1 cellular context compared by ENCODE assay signal in the genomic region with DNA sequence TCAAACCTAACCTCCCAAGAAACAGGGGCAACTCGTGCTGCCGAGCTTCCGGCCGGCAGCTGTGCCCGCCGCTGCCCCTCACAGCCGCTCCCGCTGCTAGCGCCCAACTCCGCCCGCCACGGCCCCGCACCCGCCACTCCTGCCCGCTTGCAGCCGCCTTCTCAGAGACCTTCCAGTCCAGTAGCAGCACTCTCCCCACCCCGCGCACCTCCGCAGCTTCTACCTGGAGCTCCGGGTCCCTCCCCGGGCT.
A peak's percentile ranks its signal among the peaks of the same experiment; 100 is the strongest.
TF ChIP-seq lines count a peak whose summit lies in the region.

No MANE protein-coding gene starts in this region.

TF ChIP-seq in HepG2, 621 proteins besides CTCF, POLR2A, EP300 and RAD21 (continued from another document and continues in another):
- TF ChIP-seq PRDM15 (CRISPR knock-in tag; IDR thresholded peaks at IDR 0.05) (no peak), ZFY (CRISPR knock-in tag; IDR thresholded peaks at IDR 0.05) (peak; percentile 74), HNF4A (CRISPR knock-in tag; IDR thresholded peaks at IDR 0.05) (no peak; the same call in 1 of the 2 replicates), CHCHD3 (CRISPR knock-in tag; IDR thresholded peaks at IDR 0.05) (no peak), NFRKB (IDR thresholded peaks at IDR 0.05) (no peak), ZNF207 (IDR thresholded peaks at IDR 0.05; ENCODE audit: borderline replicate concordance) (no peak), ATF2 (CRISPR knock-in tag; IDR thresholded peaks at IDR 0.05) (no peak), MXD1 (CRISPR knock-in tag; IDR thresholded peaks at IDR 0.05) (no peak; the same call in none of the 2 replicates), ZNF891 (CRISPR knock-in tag; IDR thresholded peaks at IDR 0.05) (peak; percentile 96; the same call in 1 of the 2 replicates), JUNB (CRISPR knock-in tag; IDR thresholded peaks at IDR 0.05; ENCODE audit: borderline replicate concordance) (no peak), MTF2 (CRISPR knock-in tag; IDR thresholded peaks at IDR 0.05; ENCODE audit: borderline replicate concordance) (no peak), ZNF83 (CRISPR knock-in tag; IDR thresholded peaks at IDR 0.05; ENCODE audit: borderline replicate concordance) (no peak; the same call in 1 of the 2 replicates), ZNF253 (CRISPR knock-in tag; IDR thresholded peaks at IDR 0.05; ENCODE audit: borderline replicate concordance) (peak; percentile 80; the same call in 1 of the 2 replicates), FOXP1 (IDR thresholded peaks at IDR 0.05) (no peak), FOXP1 (CRISPR knock-in tag; IDR thresholded peaks at IDR 0.05) (no peak), SNAPC5 (CRISPR knock-in tag; IDR thresholded peaks at IDR 0.05; ENCODE audit: borderline replicate concordance) (no peak), ZNF101 (CRISPR knock-in tag; IDR thresholded peaks at IDR 0.05; ENCODE audit: borderline replicate concordance, low read depth) (no peak), HOXA5 (CRISPR knock-in tag; IDR thresholded peaks at IDR 0.05) (no peak), IRF1 (CRISPR knock-in tag; IDR thresholded peaks at IDR 0.05; ENCODE audit: low read depth) (no peak), ATAD3A (CRISPR knock-in tag; IDR thresholded peaks at IDR 0.05) (no peak), ZNF878 (CRISPR knock-in tag; IDR thresholded peaks at IDR 0.05) (no peak), THYN1 (CRISPR knock-in tag; IDR thresholded peaks at IDR 0.05; ENCODE audit: borderline replicate concordance, low read depth) (no peak), ZNF34 (CRISPR knock-in tag; IDR thresholded peaks at IDR 0.05; ENCODE audit: borderline replicate concordance) (no peak), ZNF790 (CRISPR knock-in tag; IDR thresholded peaks at IDR 0.05; ENCODE audit: borderline replicate concordance) (peak; percentile 80; the same call in 1 of the 2 replicates), NR2F1 (CRISPR knock-in tag; IDR thresholded peaks at IDR 0.05) (no peak), ZNF589 (CRISPR knock-in tag; conservative IDR thresholded peaks at IDR 0.05) (no peak), ZBTB20 (CRISPR knock-in tag; IDR thresholded peaks at IDR 0.05; ENCODE audit: borderline replicate concordance, low read depth) (peak; percentile 82), ZNF431 (CRISPR knock-in tag; IDR thresholded peaks at IDR 0.05; ENCODE audit: borderline replicate concordance, low read depth) (peak; percentile 95; the same call in 1 of the 2 replicates), FOXJ3 (CRISPR knock-in tag; IDR thresholded peaks at IDR 0.05; ENCODE audit: borderline replicate concordance) (no peak), ZNF343 (CRISPR knock-in tag; IDR thresholded peaks at IDR 0.05) (no peak), JUND (CRISPR knock-in tag; IDR thresholded peaks at IDR 0.05) (no peak), ZBTB26 (CRISPR knock-in tag; IDR thresholded peaks at IDR 0.05; ENCODE audit: borderline replicate concordance) (no peak), ZNF501 (CRISPR knock-in tag; IDR thresholded peaks at IDR 0.05) (no peak; the same call in 1 of the 2 replicates), FOXP4 (CRISPR knock-in tag; IDR thresholded peaks at IDR 0.05) (no peak), TOE1 (CRISPR knock-in tag; IDR thresholded peaks at IDR 0.05) (no peak; the same call in 1 of the 2 replicates)
- TF ChIP-seq, protein P1, sequence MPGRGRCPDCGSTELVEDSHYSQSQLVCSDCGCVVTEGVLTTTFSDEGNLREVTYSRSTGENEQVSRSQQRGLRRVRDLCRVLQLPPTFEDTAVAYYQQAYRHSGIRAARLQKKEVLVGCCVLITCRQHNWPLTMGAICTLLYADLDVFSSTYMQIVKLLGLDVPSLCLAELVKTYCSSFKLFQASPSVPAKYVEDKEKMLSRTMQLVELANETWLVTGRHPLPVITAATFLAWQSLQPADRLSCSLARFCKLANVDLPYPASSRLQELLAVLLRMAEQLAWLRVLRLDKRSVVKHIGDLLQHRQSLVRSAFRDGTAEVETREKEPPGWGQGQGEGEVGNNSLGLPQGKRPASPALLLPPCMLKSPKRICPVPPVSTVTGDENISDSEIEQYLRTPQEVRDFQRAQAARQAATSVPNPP (CRISPR knock-in tag; IDR thresholded peaks at IDR 0.05): peak; percentile 73; the same call in 1 of the 2 replicates
- TF ChIP-seq, protein P2, sequence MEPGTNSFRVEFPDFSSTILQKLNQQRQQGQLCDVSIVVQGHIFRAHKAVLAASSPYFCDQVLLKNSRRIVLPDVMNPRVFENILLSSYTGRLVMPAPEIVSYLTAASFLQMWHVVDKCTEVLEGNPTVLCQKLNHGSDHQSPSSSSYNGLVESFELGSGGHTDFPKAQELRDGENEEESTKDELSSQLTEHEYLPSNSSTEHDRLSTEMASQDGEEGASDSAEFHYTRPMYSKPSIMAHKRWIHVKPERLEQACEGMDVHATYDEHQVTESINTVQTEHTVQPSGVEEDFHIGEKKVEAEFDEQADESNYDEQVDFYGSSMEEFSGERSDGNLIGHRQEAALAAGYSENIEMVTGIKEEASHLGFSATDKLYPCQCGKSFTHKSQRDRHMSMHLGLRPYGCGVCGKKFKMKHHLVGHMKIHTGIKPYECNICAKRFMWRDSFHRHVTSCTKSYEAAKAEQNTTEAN (CRISPR knock-in tag; conservative IDR thresholded peaks at IDR 0.05): 0 out of 2 replicates have a peak, but pooled peaks have one; percentile 4
- TF ChIP-seq, protein P3, sequence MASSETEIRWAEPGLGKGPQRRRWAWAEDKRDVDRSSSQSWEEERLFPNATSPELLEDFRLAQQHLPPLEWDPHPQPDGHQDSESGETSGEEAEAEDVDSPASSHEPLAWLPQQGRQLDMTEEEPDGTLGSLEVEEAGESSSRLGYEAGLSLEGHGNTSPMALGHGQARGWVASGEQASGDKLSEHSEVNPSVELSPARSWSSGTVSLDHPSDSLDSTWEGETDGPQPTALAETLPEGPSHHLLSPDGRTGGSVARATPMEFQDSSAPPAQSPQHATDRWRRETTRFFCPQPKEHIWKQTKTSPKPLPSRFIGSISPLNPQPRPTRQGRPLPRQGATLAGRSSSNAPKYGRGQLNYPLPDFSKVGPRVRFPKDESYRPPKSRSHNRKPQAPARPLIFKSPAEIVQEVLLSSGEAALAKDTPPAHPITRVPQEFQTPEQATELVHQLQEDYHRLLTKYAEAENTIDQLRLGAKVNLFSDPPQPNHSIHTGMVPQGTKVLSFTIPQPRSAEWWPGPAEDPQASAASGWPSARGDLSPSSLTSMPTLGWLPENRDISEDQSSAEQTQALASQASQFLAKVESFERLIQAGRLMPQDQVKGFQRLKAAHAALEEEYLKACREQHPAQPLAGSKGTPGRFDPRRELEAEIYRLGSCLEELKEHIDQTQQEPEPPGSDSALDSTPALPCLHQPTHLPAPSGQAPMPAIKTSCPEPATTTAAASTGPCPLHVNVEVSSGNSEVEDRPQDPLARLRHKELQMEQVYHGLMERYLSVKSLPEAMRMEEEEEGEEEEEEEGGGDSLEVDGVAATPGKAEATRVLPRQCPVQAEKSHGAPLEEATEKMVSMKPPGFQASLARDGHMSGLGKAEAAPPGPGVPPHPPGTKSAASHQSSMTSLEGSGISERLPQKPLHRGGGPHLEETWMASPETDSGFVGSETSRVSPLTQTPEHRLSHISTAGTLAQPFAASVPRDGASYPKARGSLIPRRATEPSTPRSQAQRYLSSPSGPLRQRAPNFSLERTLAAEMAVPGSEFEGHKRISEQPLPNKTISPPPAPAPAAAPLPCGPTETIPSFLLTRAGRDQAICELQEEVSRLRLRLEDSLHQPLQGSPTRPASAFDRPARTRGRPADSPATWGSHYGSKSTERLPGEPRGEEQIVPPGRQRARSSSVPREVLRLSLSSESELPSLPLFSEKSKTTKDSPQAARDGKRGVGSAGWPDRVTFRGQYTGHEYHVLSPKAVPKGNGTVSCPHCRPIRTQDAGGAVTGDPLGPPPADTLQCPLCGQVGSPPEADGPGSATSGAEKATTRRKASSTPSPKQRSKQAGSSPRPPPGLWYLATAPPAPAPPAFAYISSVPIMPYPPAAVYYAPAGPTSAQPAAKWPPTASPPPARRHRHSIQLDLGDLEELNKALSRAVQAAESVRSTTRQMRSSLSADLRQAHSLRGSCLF (CRISPR knock-in tag; IDR thresholded peaks at IDR 0.05; ENCODE audit: borderline replicate concordance): no peak
- TF ChIP-seq, protein P4, sequence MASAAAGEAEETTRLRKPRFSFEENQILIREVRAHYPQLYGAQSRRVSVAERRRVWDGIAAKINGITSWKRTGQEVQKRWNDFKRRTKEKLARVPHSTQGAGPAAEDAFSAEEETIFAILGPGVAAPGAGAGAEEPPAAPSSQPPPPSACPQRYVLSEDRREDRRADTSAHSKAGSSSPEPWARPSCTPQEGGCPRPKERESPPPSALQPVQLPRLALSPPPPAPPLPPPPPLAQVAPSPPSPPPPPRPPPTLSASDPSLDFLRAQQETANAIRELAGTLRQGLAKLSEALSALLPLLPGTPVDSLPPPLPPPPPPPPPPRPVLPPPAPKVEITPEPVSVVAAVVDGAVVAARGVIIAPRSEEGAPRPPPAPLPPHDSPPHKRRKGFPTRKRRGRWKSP (CRISPR knock-in tag; IDR thresholded peaks at IDR 0.05): no peak; the same call in 1 of the 2 replicates
- TF ChIP-seq, protein P5, sequence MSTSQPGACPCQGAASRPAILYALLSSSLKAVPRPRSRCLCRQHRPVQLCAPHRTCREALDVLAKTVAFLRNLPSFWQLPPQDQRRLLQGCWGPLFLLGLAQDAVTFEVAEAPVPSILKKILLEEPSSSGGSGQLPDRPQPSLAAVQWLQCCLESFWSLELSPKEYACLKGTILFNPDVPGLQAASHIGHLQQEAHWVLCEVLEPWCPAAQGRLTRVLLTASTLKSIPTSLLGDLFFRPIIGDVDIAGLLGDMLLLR (CRISPR knock-in tag; IDR thresholded peaks at IDR 0.05): peak; percentile 81; the same call in 1 of the 2 replicates
